ENCODE assay signal across 16 cellular contexts in the genomic region with DNA sequence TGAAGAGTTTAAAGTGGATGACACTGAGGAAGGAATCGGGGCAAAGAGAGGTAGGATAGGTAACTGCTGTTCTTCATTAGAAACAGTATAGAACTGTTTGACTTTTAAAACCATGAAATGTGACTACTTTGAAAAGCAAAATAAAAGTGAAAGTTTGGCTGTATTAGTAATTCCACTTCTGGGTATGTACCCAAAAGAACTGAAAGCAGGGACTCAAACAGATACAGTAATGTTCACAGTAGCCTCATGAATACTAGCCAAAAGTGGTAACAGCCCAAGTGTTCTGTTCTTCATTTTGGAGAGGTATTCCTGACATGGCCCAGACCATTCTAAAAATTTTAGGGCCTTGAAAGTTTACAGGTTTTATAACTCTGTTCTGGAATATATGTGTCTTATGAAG.
"Had no signal": no experiment of that assay in that cellular context is flagged by ENCODE, and none has a peak within 500 bp of the region (broad histone marks: within the 10 kb centered on the region; RNA-seq: fewer than 3 reads in every experiment).

No MANE protein-coding gene starts in this region.

- ATAC-seq: Right ventricle myocardium inferior, SK-N-SH treated with all-trans-retinoic acid at 6 μM for 48 hours had no signal

- H3K9me3 ChIP-seq: Peyer's patch, SJCRH30 had no signal

- DNase-seq: KBM-7, NCI-H1092 treated with DMSO at 0.1 percent for 48 hours, NCI-H1436, NCI-H187, NCI-H2029, NCI-H2081 treated with DMSO at 0.1 percent for 48 hours, NCI-H2171, NCI-H526 treated with DMSO at 0.1 percent for 48 hours, NCI-H748 treated with DMSO at 0.1 percent for 48 hours, PC-9, Peyer's patch, SHP77 treated with DMSO at 0.1 percent for 48 hours, SJCRH30, T-helper 1 cell had no signal

- H3K4me1 ChIP-seq: Peyer's patch had no signal

- H3K36me3 ChIP-seq: Peyer's patch, SJCRH30 had no signal

- H3K27ac ChIP-seq: PC-9, Peyer's patch, SJCRH30 had no signal

- H3K4me3 ChIP-seq: PC-9, Peyer's patch, SJCRH30 had no signal

- H3K27me3 ChIP-seq: Peyer's patch, SJCRH30 had no signal

- H3K4me2 ChIP-seq: PC-9 had no signal
